In the genomic region with DNA sequence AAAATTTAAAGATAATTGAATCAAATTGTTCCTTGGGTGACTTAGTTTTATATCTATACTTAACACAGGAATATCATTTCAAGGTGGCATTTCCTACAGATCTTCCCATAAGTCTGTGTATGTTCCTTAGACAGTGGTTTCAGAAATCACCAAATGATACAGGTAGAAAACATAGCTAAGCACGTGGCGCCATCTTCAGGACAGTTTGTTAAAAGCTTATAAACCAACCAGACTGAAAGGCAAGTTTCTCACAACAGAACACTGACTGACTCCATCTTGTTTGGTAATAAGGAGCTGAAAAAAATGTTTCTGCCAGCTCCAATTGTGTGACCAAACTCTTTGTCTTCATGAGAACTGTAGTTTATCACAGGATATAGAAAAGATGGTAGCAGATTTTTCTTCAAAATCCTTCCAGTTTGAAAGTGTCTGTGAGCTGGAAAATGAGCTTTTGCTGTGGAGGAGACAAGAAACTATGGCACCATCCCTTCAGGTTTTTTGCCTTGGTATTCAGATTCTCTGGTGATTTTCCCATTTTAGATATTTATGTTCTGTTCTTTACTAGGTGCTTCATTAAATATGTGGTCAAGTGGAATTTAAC, we compare ENCODE assay signal across 8 cellular contexts. TPM values are rescaled to one million over a fixed set of nuclear protein-coding genes. Genes with fewer than 3 reads are reported as not detected.
DNase-seq lines count a peak whose midpoint lies in the region; ATAC-seq and TF ChIP-seq lines count a peak whose summit lies in the region.

No MANE protein-coding gene starts in this region.

- peak; percentile 65 for TF ChIP-seq CTCF in AG09309 (IDR thresholded peaks at IDR 0.05; ENCODE audit: control insufficient read depth, insufficient read depth, low read depth, low read length, missing control alignments)

- DNase-seq in AG09309 (ENCODE audit: low read depth) (peak; percentile 53), NCI-H345 treated with DMSO at 0.1 percent for 48 hours (lab: John Stamatoyannopoulos, UW; ENCODE audit: unreplicated experiment) (peak; percentile 52), left colon (peak; percentile 40 to 80)
- DNase-seq in activated CD4-positive, CD25-positive, alpha-beta regulatory T cell treated with anti-CD3 and anti-CD28 coated beads, Interleukin-2, amount 50 U/mL, for 16 hours (ENCODE audit: low read depth, low spot score) = peak; percentile 31
- DNase-seq in central memory CD8-positive, alpha-beta T cell (ENCODE audit: low spot score in 2 of 2) = peak; percentile 50 to 51
- peak; percentile 45 to 55 for DNase-seq in stimulated activated CD4-positive, alpha-beta T cell treated with anti-CD3 and anti-CD28 coated beads, Interleukin-4, amount 100 ng/mL, for 4 hours

- no peaks in the 10 kb centered on the region for H3K27me3 Mint-ChIP-seq in central memory CD8-positive, alpha-beta T cell

- no peaks in the 10 kb centered on the region for H3K4me1 Mint-ChIP-seq in central memory CD8-positive, alpha-beta T cell

- H3K36me3 Mint-ChIP-seq in central memory CD8-positive, alpha-beta T cell (ENCODE audit: insufficient read depth) = peaks cover 2% of the 10 kb centered on the region

- H3K4me3 ChIP-seq in AG09309 (ENCODE audit: control insufficient read depth, low read depth, low read length) = no peak overlapping the region

- intact Hi-C loops in left colon (cut with DNase I, micrococcal nuclease) = loop anchor here in 1 of 2 donors (5.0 to 10.0 kb wide), 2 partner anchors 140 to 638 kb away; no protein-coding TSS in a partner anchor

- H3K9me3 Mint-ChIP-seq in central memory CD8-positive, alpha-beta T cell = no peaks in the 10 kb centered on the region

- no peak overlapping the region for H3K4me3 Mint-ChIP-seq in central memory CD8-positive, alpha-beta T cell

- H3K27ac Mint-ChIP-seq in central memory CD8-positive, alpha-beta T cell (ENCODE audit: low read depth) = no peak overlapping the region

- ATAC-seq in GM18873 (IDR thresholded peaks at IDR 0.05; ENCODE audit: low FRiP score, unreplicated experiment) = peak; percentile 62
- ATAC-seq in HG03354 (IDR thresholded peaks at IDR 0.05; ENCODE audit: poor library complexity, severe bottlenecking, unreplicated experiment) = peak; percentile 96
- peak; percentile 70 for ATAC-seq in central memory CD8-positive, alpha-beta T cell (replicated peaks; ENCODE audit: extremely low read depth, poor library complexity, severe bottlenecking)
- peak; percentile 79 for ATAC-seq in left colon

RNA-seq across cellular contexts. Expression of a gene that starts 34.8 kb away (rescaled TPM):
- 1 to 10 TPM; 2.2 to 3.3 TPM for total RNA-seq in left colon

RNA-seq across cellular contexts. Expression of a gene that starts 58.2 kb away (rescaled TPM):
- under 1 TPM in 1 of 2 donors, not detected in 1; 0.31 TPM for total RNA-seq in left colon
